8 cellular contexts compared by ENCODE assay signal in the genomic region with DNA sequence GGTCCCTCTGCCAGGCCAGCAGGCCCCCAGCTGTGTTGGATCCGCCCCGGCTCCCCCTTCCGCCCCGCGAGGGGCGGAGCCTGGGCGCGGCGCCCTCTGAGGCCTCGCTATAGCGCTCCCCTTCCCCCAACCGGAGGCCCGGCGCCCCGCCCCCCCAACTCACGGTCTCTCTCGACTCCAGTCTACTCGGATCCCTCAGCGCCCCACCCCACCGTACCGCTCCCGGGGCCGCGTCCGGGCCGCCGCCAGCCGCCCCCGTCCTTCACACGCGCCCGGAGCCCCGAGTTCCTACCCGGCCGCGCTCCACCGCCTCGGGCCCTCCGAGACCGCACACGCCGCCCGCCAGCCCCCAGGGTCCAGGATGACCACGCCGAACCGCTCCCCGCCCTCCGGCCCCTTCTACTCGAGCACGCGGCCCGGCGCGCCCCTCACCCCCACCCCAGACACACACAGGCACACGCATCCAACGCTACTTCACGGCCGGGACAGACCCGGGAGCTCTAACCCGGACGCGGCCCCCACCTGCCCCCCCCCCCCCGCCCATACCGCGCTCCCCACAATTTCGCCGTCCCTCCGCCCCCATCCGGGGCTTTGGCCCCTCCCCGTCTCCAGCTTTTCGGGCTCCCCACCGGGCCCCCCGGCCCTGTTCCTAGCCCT. TPM values are rescaled to one million over a fixed set of nuclear protein-coding genes. Genes with fewer than 3 reads are reported as not detected.
DNase-seq lines count a peak whose midpoint lies in the region; ATAC-seq, FAIRE-seq and TF ChIP-seq lines count a peak whose summit lies in the region.

No MANE protein-coding gene starts in this region.

- intact Hi-C loops in Right ventricle myocardium inferior (cut with DNase I), result loop anchor here (1.0 kb wide), 1 partner anchor 18 kb away; no protein-coding TSS in a partner anchor
- intact Hi-C loops in pancreas (cut with DNase I), result no loop called here

- peaks cover 62% of the 10 kb centered on the region for H3K4me1 Mint-ChIP-seq in activated naive CD4-positive, alpha-beta T cell treated with anti-CD3 and anti-CD28 coated beads, Interleukin-2, amount 50 U/mL, for 24 hours

- no peaks in the 10 kb centered on the region for H3K27me3 Mint-ChIP-seq in activated naive CD4-positive, alpha-beta T cell treated with anti-CD3 and anti-CD28 coated beads, Interleukin-2, amount 50 U/mL, for 24 hours

- H3K9ac ChIP-seq in BLaER1 treated with 17β-estradiol and CSF1 and Interleukin-3, amounts not matched to agents 10 nM and 100 nM, result peak overlapping the region; percentile 95 to 98 (median 97)

- TF ChIP-seq CTCF in HFF-Myc (IDR thresholded peaks at IDR 0.05; ENCODE audit: low read depth, low read length, missing control alignments) (no peak), pancreas (IDR thresholded peaks at IDR 0.05) (no peak), tibial nerve (IDR thresholded peaks at IDR 0.05) (no peak)

- no peaks in the 10 kb centered on the region for H3K9me3 Mint-ChIP-seq in activated naive CD4-positive, alpha-beta T cell treated with anti-CD3 and anti-CD28 coated beads, Interleukin-2, amount 50 U/mL, for 24 hours

- H3K27ac ChIP-seq in BLaER1 treated with 17β-estradiol and CSF1 and Interleukin-3, amounts not matched to agents 10 nM and 100 nM, result peak overlapping the region; percentile 75 to 97 (median 93); a peak in 21 of 22 replicates
- H3K27ac ChIP-seq in pancreas (peak overlapping the region; percentile 57 to 88 (median 76)), tibial nerve (peak overlapping the region; percentile 96 to 98 (median 96))

- H3K4me2 ChIP-seq in BLaER1 treated with 17β-estradiol and CSF1 and Interleukin-3, amounts not matched to agents 10 nM and 100 nM, result peak overlapping the region; percentile 71 to 99 (median 93)

- no peak for TF ChIP-seq POLR2A in tibial nerve (IDR thresholded peaks at IDR 0.05)

- TF ChIP-seq EP300 in tibial nerve (IDR thresholded peaks at IDR 0.05), result no peak

- peak; percentile 6 for ATAC-seq in Right ventricle myocardium inferior
- ATAC-seq in pancreas, result peak; percentile 2 to 10 (median 6)
- no peak for ATAC-seq in GM19467 (IDR thresholded peaks at IDR 0.05; ENCODE audit: unreplicated experiment)

- no peak for DNase-seq in HFF-Myc (ENCODE audit: extremely low read depth, low read depth)
- peak; percentile 55 for DNase-seq in SK-N-DZ (ENCODE audit: low spot score)
- peak; percentile 90 for DNase-seq in Right ventricle myocardium inferior (ENCODE audit: missing footprints)
- DNase-seq in pancreas, result peak; percentile 76 to 93 (median 88)
- peak; percentile 57 to 68 for DNase-seq in tibial nerve (ENCODE audit: low spot score in 2 of 2)

- peak overlapping the region; percentile 90 for H3K4me3 Mint-ChIP-seq in activated naive CD4-positive, alpha-beta T cell treated with anti-CD3 and anti-CD28 coated beads, Interleukin-2, amount 50 U/mL, for 24 hours

- H3K4me3 ChIP-seq in BLaER1 treated with 17β-estradiol and CSF1 and Interleukin-3, amounts not matched to agents 10 nM and 100 nM, result peak overlapping the region; percentile 88 to 97 (median 96)
- peak overlapping the region; percentile 98 for H3K4me3 ChIP-seq in HFF-Myc (replicated peaks; ENCODE audit: low read depth, low read length)
- H3K4me3 ChIP-seq in pancreas, result peak overlapping the region; percentile 77 to 86 (median 80)
- peak overlapping the region; percentile 64 to 99 (median 92) for H3K4me3 ChIP-seq in tibial nerve

- H3K36me3 ChIP-seq in BLaER1 treated with 17β-estradiol and CSF1 and Interleukin-3, amounts not matched to agents 10 nM and 100 nM, result peaks cover 27 to 45% (median 38%) of the 10 kb centered on the region in 11 experiments
- H3K36me3 ChIP-seq in pancreas (peaks cover 0 to 3% (median 0%) of the 10 kb centered on the region in 3 donors), tibial nerve (peaks cover 0 to 31% (median 0%) of the 10 kb centered on the region in 3 donors)

- H3K36me3 Mint-ChIP-seq in activated naive CD4-positive, alpha-beta T cell treated with anti-CD3 and anti-CD28 coated beads, Interleukin-2, amount 50 U/mL, for 24 hours, result peaks cover 10% of the 10 kb centered on the region

- peak overlapping the region; percentile 30 for H3K27ac Mint-ChIP-seq in activated naive CD4-positive, alpha-beta T cell treated with anti-CD3 and anti-CD28 coated beads, Interleukin-2, amount 50 U/mL, for 24 hours

- H3K27me3 ChIP-seq in BLaER1 treated with 17β-estradiol and CSF1 and Interleukin-3, amounts not matched to agents 10 nM and 100 nM, result no peaks in the 10 kb centered on the region
- H3K27me3 ChIP-seq in pancreas, result no peaks in the 10 kb centered on the region
- no peaks in the 10 kb centered on the region for H3K27me3 ChIP-seq in tibial nerve

- peaks cover 36 to 58% (median 56%) of the 10 kb centered on the region in 10 experiments for H3K4me1 ChIP-seq in BLaER1 treated with 17β-estradiol and CSF1 and Interleukin-3, amounts not matched to agents 10 nM and 100 nM
- H3K4me1 ChIP-seq in pancreas (peaks cover 17 to 37% (median 17%) of the 10 kb centered on the region in 3 donors), tibial nerve (peaks cover 3 to 61% (median 34%) of the 10 kb centered on the region in 4 donors)

- 0 to 1% methylated on average over 47 to 70 of the region's 73 CpGs for WGBS in pancreas, 2 donors
- WGBS in tibial nerve, 2 donors, result 0% methylated on average over 13 to 39 of the region's 73 CpGs

- peaks cover 18 to 38% (median 28%) of the 10 kb centered on the region in 11 experiments; a peak in 20 of 22 replicates for H4K20me1 ChIP-seq in BLaER1 treated with 17β-estradiol and CSF1 and Interleukin-3, amounts not matched to agents 10 nM and 100 nM

- H3K9me3 ChIP-seq in BLaER1 treated with 17β-estradiol and CSF1 and Interleukin-3, amounts not matched to agents 10 nM and 100 nM (replicated peaks in 1 of 11), result no peaks in the 10 kb centered on the region
- no peaks in the 10 kb centered on the region for H3K9me3 ChIP-seq in pancreas
- H3K9me3 ChIP-seq in tibial nerve, result no peaks in the 10 kb centered on the region

- FAIRE-seq in pancreas (lab: Jason Lieb, UNC), result no peak

RNA-seq across cellular contexts. Expression of a gene that starts 1.4 kb away (rescaled TPM):
- 42.8 and 51.6 TPM in 2 replicates for polyA plus RNA-seq in SK-N-DZ (2014; cell fraction: cytosol; rRNA removed)
- 17.6 and 24.2 TPM in 2 replicates for polyA plus RNA-seq in SK-N-DZ (2014; cell fraction: nucleus; rRNA removed)
- total RNA-seq in Right ventricle myocardium inferior, result 23.3 TPM
- total RNA-seq in pancreas, result 10 to 100 TPM in 4 of 6 donors, 1 to 10 TPM in 2; 7.0 to 19.8 (median 11.4) TPM
- 10 to 100 TPM; 11.4 to 23.3 TPM for polyA plus RNA-seq in pancreas
- 10 to 100 TPM; 20.3 to 29.7 (median 23.3) TPM for total RNA-seq in tibial nerve

RNA-seq across cellular contexts. Expression of a gene that starts 3.6 kb away (rescaled TPM):
- 95.7 and 109 TPM in 2 replicates for polyA plus RNA-seq in SK-N-DZ (2014; cell fraction: cytosol; rRNA removed)
- polyA plus RNA-seq in SK-N-DZ (2014; cell fraction: nucleus; rRNA removed), result 147 and 150 TPM in 2 replicates
- total RNA-seq in Right ventricle myocardium inferior, result 20.0 TPM
- 10 to 100 TPM in 5 of 6 donors, 1 to 10 TPM in 1; 9.6 to 26.9 (median 13.7) TPM for total RNA-seq in pancreas
- 10 to 100 TPM; 17.6 to 26.4 TPM for polyA plus RNA-seq in pancreas
- total RNA-seq in tibial nerve, result 10 to 100 TPM; 41.4 to 51.2 (median 46.7) TPM

RNA-seq across cellular contexts. Expression of a gene that starts 4.4 kb away (rescaled TPM):
- polyA plus RNA-seq in SK-N-DZ (2014; cell fraction: cytosol; rRNA removed), result 211 and 240 TPM in 2 replicates
- 119 and 142 TPM in 2 replicates for polyA plus RNA-seq in SK-N-DZ (2014; cell fraction: nucleus; rRNA removed)
- total RNA-seq in Right ventricle myocardium inferior (444 TPM), pancreas (100 to 1,000 TPM; 231 to 346 (median 294) TPM), tibial nerve (100 to 1,000 TPM; 402 to 515 (median 456) TPM)
- 100 to 1,000 TPM; 520 to 639 TPM for polyA plus RNA-seq in pancreas

RNA-seq across cellular contexts. Expression of a gene that starts 13.6 kb away (rescaled TPM):
- polyA plus RNA-seq in SK-N-DZ (2014; cell fraction: cytosol; rRNA removed), result 42.6 and 59.0 TPM in 2 replicates
- polyA plus RNA-seq in SK-N-DZ (2014; cell fraction: nucleus; rRNA removed), result 43.1 and 72.8 TPM in 2 replicates
- total RNA-seq in Right ventricle myocardium inferior (114 TPM), pancreas (10 to 100 TPM; 42.0 to 75.2 (median 53.8) TPM), tibial nerve (10 to 100 TPM; 38.5 to 82.2 (median 65.9) TPM)
- polyA plus RNA-seq in pancreas, result 10 to 100 TPM; 47.4 to 67.9 TPM

RNA-seq across cellular contexts. Expression of a gene that starts 14.1 kb away (rescaled TPM):
- polyA plus RNA-seq in SK-N-DZ (2014; cell fraction: cytosol; rRNA removed), result 66.4 and 87.1 TPM in 2 replicates
- 80.1 and 123 TPM in 2 replicates for polyA plus RNA-seq in SK-N-DZ (2014; cell fraction: nucleus; rRNA removed)
- 72.7 TPM for total RNA-seq in Right ventricle myocardium inferior
- 10 to 100 TPM; 11.7 to 27.1 (median 19.5) TPM for total RNA-seq in pancreas
- 10 to 100 TPM; 14.1 to 41.1 TPM for polyA plus RNA-seq in pancreas
- total RNA-seq in tibial nerve, result 10 to 100 TPM; 21.9 to 28.7 (median 25.0) TPM
